8 cellular contexts compared by ENCODE assay signal in the genomic region with DNA sequence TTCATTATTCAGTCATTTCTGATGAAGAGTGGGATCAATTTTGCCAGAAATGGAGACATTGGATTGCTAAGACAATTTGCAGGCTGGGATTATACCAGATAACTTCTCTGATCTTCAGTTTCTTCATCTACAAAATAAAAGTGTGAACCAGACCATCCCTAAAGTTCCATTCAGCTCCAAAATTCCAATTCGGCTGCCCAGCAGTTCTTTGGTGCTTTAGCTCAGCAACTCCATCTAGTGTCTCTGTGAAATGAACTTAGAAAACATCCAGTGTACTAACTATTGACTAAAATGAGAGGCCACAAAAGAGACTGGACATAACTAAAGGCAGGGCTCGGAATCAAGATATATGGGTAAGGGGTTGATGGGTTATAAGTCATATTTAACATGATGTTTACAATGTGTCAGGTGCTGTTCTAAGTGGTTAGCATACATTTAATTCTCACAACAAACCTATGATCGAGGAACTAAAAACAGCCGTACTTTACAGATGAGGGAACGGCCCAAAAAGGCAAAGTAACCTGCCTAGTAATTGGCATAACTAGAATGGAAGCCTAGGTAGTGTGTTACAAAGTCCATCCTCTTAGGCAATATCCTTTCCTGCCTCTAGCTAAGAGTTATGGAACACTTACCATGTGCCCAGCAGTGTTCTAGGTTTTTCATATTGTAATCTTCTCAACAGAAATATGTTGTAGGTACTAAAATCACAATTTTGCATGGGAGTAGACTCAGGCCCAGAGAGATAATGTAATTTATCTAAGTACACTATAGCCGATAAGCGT. TPM values are rescaled to one million over a fixed set of nuclear protein-coding genes. Genes with fewer than 3 reads are reported as not detected.
DNase-seq lines count a peak whose midpoint lies in the region; ATAC-seq, FAIRE-seq and TF ChIP-seq lines count a peak whose summit lies in the region.

No MANE protein-coding gene starts in this region.

- no peak for TF ChIP-seq POLR2A in sigmoid colon (IDR thresholded peaks at IDR 0.05)

- DNase-seq in GM10266 (ENCODE audit: extremely low spot score): peak; percentile 48
- no peak for DNase-seq in foreskin keratinocyte
- no peak for DNase-seq in psoas muscle
- DNase-seq in sigmoid colon: no peak

- no peaks in the 10 kb centered on the region for H3K9me3 ChIP-seq in psoas muscle
- H3K9me3 ChIP-seq in sigmoid colon: no peaks in the 10 kb centered on the region

- H3K36me3 ChIP-seq in psoas muscle (ENCODE audit: insufficient read depth in 1 of 2, low read depth in 1 of 2) (no peaks in the 10 kb centered on the region), sigmoid colon (no peaks in the 10 kb centered on the region)

- TF ChIP-seq CTCF in GM10266 (IDR thresholded peaks at IDR 0.05; ENCODE audit: control insufficient read depth, insufficient read depth, low read depth, missing control alignments) (peak; percentile 43), foreskin keratinocyte (conservative IDR thresholded peaks at IDR 0.05) (peak; percentile 73), psoas muscle (IDR thresholded peaks at IDR 0.05) (peak; percentile 45), sigmoid colon (IDR thresholded peaks at IDR 0.05) (no peak)

- H3K27me3 ChIP-seq in foreskin keratinocyte (no peaks in the 10 kb centered on the region), psoas muscle (ENCODE audit: insufficient read depth in 3 of 3, low read length in 2 of 3) (peaks cover 0 to 8% (median 0%) of the 10 kb centered on the region in 3 donors), sigmoid colon (no peaks in the 10 kb centered on the region)

- TF ChIP-seq EP300 in sigmoid colon (IDR thresholded peaks at IDR 0.05): no peak

- WGBS in psoas muscle, 3 donors: 78 to 80% (median 79%) methylated on average over 7 of the region's 7 CpGs
- 75 to 78% methylated on average over 7 of the region's 7 CpGs for WGBS in sigmoid colon, 2 donors

- intact Hi-C loops in psoas muscle (cut with DNase I): loop anchor here (1.0 to 5.0 kb wide), 2 partner anchors 48 to 50 kb away; no protein-coding TSS in a partner anchor
- intact Hi-C loops in sigmoid colon (cut with DNase I): loop anchor here (2.0 kb wide), 1 partner anchor 50 kb away; no protein-coding TSS in a partner anchor

- no peak for ATAC-seq in foreskin keratinocyte
- peak in 1 of 4 donors; percentile 52 for ATAC-seq in psoas muscle
- no peak for ATAC-seq in GM19397 (IDR thresholded peaks at IDR 0.05; ENCODE audit: unreplicated experiment)
- no peak for ATAC-seq in GM19395 (IDR thresholded peaks at IDR 0.05; ENCODE audit: unreplicated experiment)
- no peak for ATAC-seq in GM21515 (IDR thresholded peaks at IDR 0.05; ENCODE audit: unreplicated experiment)

- FAIRE-seq in TTC549 (lab: Jason Lieb, UNC): peak; percentile 66

- H3K4me3 ChIP-seq in psoas muscle: no peak overlapping the region
- H3K4me3 ChIP-seq in sigmoid colon: no peak overlapping the region

- H3K27ac ChIP-seq in foreskin keratinocyte (no peak overlapping the region), psoas muscle (no peak overlapping the region), sigmoid colon (no peak overlapping the region)

- H3K4me1 ChIP-seq in foreskin keratinocyte (no peaks in the 10 kb centered on the region), psoas muscle (no peaks in the 10 kb centered on the region), sigmoid colon (peaks cover 0 to 5% (median 2%) of the 10 kb centered on the region in 4 donors)

RNA-seq across cellular contexts. Expression of gene THAP10, which starts 17.0 kb away (rescaled TPM):
- total RNA-seq in foreskin keratinocyte (3.1 and 3.7 TPM in 2 replicates), psoas muscle (1 to 10 TPM in 3 of 4 donors, under 1 TPM in 1; 0.76 to 1.7 (median 1.3) TPM), sigmoid colon (1 to 10 TPM; 1.1 to 3.6 (median 2.7) TPM)
- polyA plus RNA-seq in foreskin keratinocyte (2.0 and 2.8 TPM in 2 replicates), psoas muscle (1 to 10 TPM in 2 of 3 donors, under 1 TPM in 1; 0.48 to 2.4 (median 1.2) TPM), sigmoid colon (1 to 10 TPM; 1.9 to 2.5 (median 2.4) TPM)

RNA-seq across cellular contexts. Expression of gene LRRC49, which starts 17.4 kb away (rescaled TPM):
- total RNA-seq in foreskin keratinocyte (11.0 and 11.8 TPM in 2 replicates), psoas muscle (1 to 10 TPM; 1.1 to 4.4 (median 2.0) TPM), sigmoid colon (10 to 100 TPM; 10.3 to 20.2 (median 12.6) TPM)
- polyA plus RNA-seq in foreskin keratinocyte (7.9 and 8.6 TPM in 2 replicates), psoas muscle (1 to 10 TPM in 2 of 3 donors, under 1 TPM in 1; 0.44 to 2.6 (median 1.1) TPM), sigmoid colon (10 to 100 TPM in 1 of 3 donors, 1 to 10 TPM in 2; 1.6 to 10.2 (median 3.0) TPM)

RNA-seq across cellular contexts. Expression of gene LARP6, which starts 21.2 kb away (rescaled TPM):
- 29.3 and 39.6 TPM in 2 replicates for total RNA-seq in foreskin keratinocyte
- 30.7 and 44.9 TPM in 2 replicates for polyA plus RNA-seq in foreskin keratinocyte
- total RNA-seq in psoas muscle: 10 to 100 TPM in 2 of 4 donors, 1 to 10 TPM in 2; 6.4 to 18.9 (median 9.5) TPM
- polyA plus RNA-seq in psoas muscle: 1 to 10 TPM; 2.9 to 5.2 (median 4.3) TPM
- 10 to 100 TPM; 13.7 to 26.6 (median 24.3) TPM for total RNA-seq in sigmoid colon
- polyA plus RNA-seq in sigmoid colon: 1 to 10 TPM; 1.2 to 6.6 (median 3.6) TPM

Comparison
In these comparisons a context has a peak if more than half of its experiments do, and no peak if none do; other contexts are left out.
1. CTCF ChIP-seq: peak in GM10266 (single experiment), foreskin keratinocyte (single experiment) and psoas muscle (single experiment); none in sigmoid colon (0 of 4).